12 cellular contexts compared by ENCODE assay signal in genomic region chr1:64891440-64891815, GRCh38.
A peak's percentile ranks its signal among the peaks of the same experiment; 100 is the strongest.
DNase-seq lines count a peak whose midpoint lies in the region; ATAC-seq and TF ChIP-seq lines count a peak whose summit lies in the region.
"Had no signal": no experiment of that assay in that cellular context is flagged by ENCODE, and none has a peak within 500 bp of the region (broad histone marks: within the 10 kb centered on the region; RNA-seq: fewer than 3 reads in every experiment).

No MANE protein-coding gene starts in this region.

- in situ Hi-C loops in Panc1 (cut with HindIII; ENCODE audit: low pct_unique_long_range_greater_than_20kb, low sequenced_read_pairs): no loop called here

- no peaks in the 10 kb centered on the region for H3K9me3 ChIP-seq in CD4-positive, alpha-beta memory T cell (ENCODE audit: control insufficient read depth in 1 of 2, low read length in 2 of 2)
- H3K9me3 ChIP-seq in Panc1 (ENCODE audit: control insufficient read depth, insufficient read depth, low read depth, low read length) (no peaks in the 10 kb centered on the region), endocrine pancreas (ENCODE audit: control insufficient read depth, low read length) (no peaks in the 10 kb centered on the region)
- H3K9me3 ChIP-seq in naive thymus-derived CD4-positive, alpha-beta T cell (ENCODE audit: control insufficient read depth in 2 of 3, low read length in 3 of 3): no peaks in the 10 kb centered on the region
- H3K9me3 ChIP-seq: esophagus muscularis mucosa, MG63 had no signal

- peaks cover 83 to 99% (median 91%) of the 10 kb centered on the region in 4 donors for H3K4me1 Mint-ChIP-seq in CD4-positive, alpha-beta memory T cell
- peaks cover 75 to 99% (median 97%) of the 10 kb centered on the region in 7 donors for H3K4me1 Mint-ChIP-seq in naive thymus-derived CD4-positive, alpha-beta T cell

- H3K27me3 Mint-ChIP-seq in CD4-positive, alpha-beta memory T cell: no peaks in the 10 kb centered on the region
- no peaks in the 10 kb centered on the region for H3K27me3 Mint-ChIP-seq in naive thymus-derived CD4-positive, alpha-beta T cell

- peak overlapping the region; percentile 59 to 83 (median 74) for H3K27ac Mint-ChIP-seq in CD4-positive, alpha-beta memory T cell
- H3K27ac Mint-ChIP-seq in naive thymus-derived CD4-positive, alpha-beta T cell: peak overlapping the region in 8 of 9 donors; percentile 14 to 79 (median 63)

- peak overlapping the region in 7 of 8 donors; percentile 38 to 78 (median 51) for H3K4me3 Mint-ChIP-seq in CD4-positive, alpha-beta memory T cell
- H3K4me3 Mint-ChIP-seq in naive thymus-derived CD4-positive, alpha-beta T cell: peak overlapping the region in 9 of 10 donors; percentile 30 to 73 (median 57)

- no peaks in the 10 kb centered on the region for H3K36me3 ChIP-seq in CD4-positive, alpha-beta memory T cell (ENCODE audit: insufficient read depth, low read length)
- H3K36me3 ChIP-seq in Panc1 (ENCODE audit: control insufficient read depth, insufficient read depth, low read length) (no peaks in the 10 kb centered on the region), endocrine pancreas (ENCODE audit: control insufficient read depth, insufficient read depth, low read length) (no peaks in the 10 kb centered on the region)
- no peaks in the 10 kb centered on the region for H3K36me3 ChIP-seq in naive thymus-derived CD4-positive, alpha-beta T cell (ENCODE audit: control insufficient read depth in 2 of 3, insufficient read depth in 3 of 3, low read length in 3 of 3)
- H3K36me3 ChIP-seq: esophagus muscularis mucosa, MG63 had no signal

- H3K27me3 ChIP-seq in CD4-positive, alpha-beta memory T cell (ENCODE audit: insufficient read depth, low read length): no peaks in the 10 kb centered on the region
- H3K27me3 ChIP-seq in Panc1 (ENCODE audit: control insufficient read depth, insufficient read depth, low read length) (no peaks in the 10 kb centered on the region), endocrine pancreas (ENCODE audit: control insufficient read depth, insufficient read depth, low read length) (no peaks in the 10 kb centered on the region)
- H3K27me3 ChIP-seq in naive thymus-derived CD4-positive, alpha-beta T cell (ENCODE audit: control insufficient read depth in 2 of 2, insufficient read depth in 2 of 2, low read length in 2 of 2): no peaks in the 10 kb centered on the region
- H3K27me3 ChIP-seq: esophagus muscularis mucosa, MG63 had no signal

- H3K36me3 Mint-ChIP-seq in CD4-positive, alpha-beta memory T cell: no peaks in the 10 kb centered on the region
- peaks cover 0 to 4% (median 0%) of the 10 kb centered on the region in 5 donors for H3K36me3 Mint-ChIP-seq in naive thymus-derived CD4-positive, alpha-beta T cell

- peaks cover 98% of the 10 kb centered on the region for H3K4me1 ChIP-seq in CD4-positive, alpha-beta memory T cell (ENCODE audit: insufficient read depth, low read length)
- peaks cover 67% of the 10 kb centered on the region for H3K4me1 ChIP-seq in Panc1 (ENCODE audit: control insufficient read depth, insufficient read depth, low read length)
- H3K4me1 ChIP-seq in endocrine pancreas (ENCODE audit: control insufficient read depth, insufficient read depth, low read length): peaks cover 49% of the 10 kb centered on the region
- H3K4me1 ChIP-seq in naive thymus-derived CD4-positive, alpha-beta T cell (ENCODE audit: control insufficient read depth in 2 of 2, insufficient read depth in 2 of 2, low read length in 2 of 2): peaks cover 61 to 78% of the 10 kb centered on the region in 2 donors

- H3K9ac ChIP-seq in endocrine pancreas (ENCODE audit: control insufficient read depth, insufficient read depth, low read length): no peak overlapping the region

- CTCF ChIA-PET in CD4-positive, alpha-beta memory T cell (lab: Charles Lee; ENCODE audit: partially characterized antibody): no interaction called here
- CTCF ChIA-PET in Panc1 (lab: Charles Lee): no interaction called here
- CTCF ChIA-PET in naive thymus-derived CD4-positive, alpha-beta T cell (lab: Charles Lee): no interaction called here

- ATAC-seq in Panc1: peak; percentile 54
- ATAC-seq in naive thymus-derived CD4-positive, alpha-beta T cell: peak; percentile 51
- no peak for ATAC-seq in HG02840 (IDR thresholded peaks at IDR 0.05; ENCODE audit: low FRiP score, unreplicated experiment)

- TF ChIP-seq CTCF in Panc1 (IDR thresholded peaks at IDR 0.05) (no peak), GM10266 (IDR thresholded peaks at IDR 0.05; ENCODE audit: control insufficient read depth, insufficient read depth, low read depth, missing control alignments) (no peak)

- BruUV-seq in Panc1 (replicated peaks; lab: Mats Ljungman, UMichigan): no TSS peak

- POLR2A ChIA-PET in CD4-positive, alpha-beta memory T cell (lab: Charles Lee; ENCODE audit: partially characterized antibody): interaction anchor here (1.0 to 1.2 kb wide), 2 partner anchors 11 to 15 kb away, joined by 3 read pairs; no protein-coding TSS in a partner anchor
- POLR2A ChIA-PET in Panc1 (lab: Charles Lee): no interaction called here
- POLR2A ChIA-PET in naive thymus-derived CD4-positive, alpha-beta T cell (lab: Charles Lee): no interaction called here

- no peak overlapping the region for H3K4me3 ChIP-seq in CD4-positive, alpha-beta memory T cell (ENCODE audit: low read length in 2 of 2)
- H3K4me3 ChIP-seq in Panc1 (ENCODE audit: low read depth in 2 of 2, low read length in 2 of 2) (no peak overlapping the region), endocrine pancreas (ENCODE audit: control insufficient read depth, insufficient read depth, low read length) (peak overlapping the region; percentile 1)
- H3K4me3 ChIP-seq in naive thymus-derived CD4-positive, alpha-beta T cell (ENCODE audit: low read length): no peak overlapping the region
- H3K4me3 ChIP-seq: esophagus muscularis mucosa, MG63 had no signal

- H3K27ac ChIP-seq in CD4-positive, alpha-beta memory T cell (ENCODE audit: low read depth, low read length): no peak overlapping the region
- H3K27ac ChIP-seq in Panc1 (ENCODE audit: low read length): peak overlapping the region; percentile 67
- H3K27ac ChIP-seq in naive thymus-derived CD4-positive, alpha-beta T cell (ENCODE audit: low read depth, low read length): no peak overlapping the region
- H3K27ac ChIP-seq: esophagus muscularis mucosa had no signal

- DNase-seq in CD4-positive, alpha-beta memory T cell: no peak
- DNase-seq in Panc1 (ENCODE audit: low read depth, low spot score) (no peak), GM10266 (ENCODE audit: extremely low spot score) (no peak), ureter (ENCODE audit: low spot score) (no peak), NCI-H2107 (lab: John Stamatoyannopoulos, UW) (no peak)
- DNase-seq in naive thymus-derived CD4-positive, alpha-beta T cell: peak in 1 of 9 donors; percentile 8
- DNase-seq: activated CD4-positive, CD25-positive, alpha-beta regulatory T cell; anterior cingulate cortex; MG63 had no signal

- peaks cover 0 to 2% (median 0%) of the 10 kb centered on the region in 8 donors for H3K9me3 Mint-ChIP-seq in CD4-positive, alpha-beta memory T cell
- H3K9me3 Mint-ChIP-seq in naive thymus-derived CD4-positive, alpha-beta T cell: no peaks in the 10 kb centered on the region

- intact Hi-C loops in CD4-positive, alpha-beta memory T cell (cut with micrococcal nuclease): loop anchor here (1.0 kb wide), 2 partner anchors 8 to 14 kb away; no protein-coding TSS in a partner anchor
- intact Hi-C loops in Panc1 (cut with micrococcal nuclease; ENCODE audit: unreplicated experiment): loop anchor here (10.0 kb wide), 1 partner anchor 143 kb away; no protein-coding TSS in a partner anchor
- intact Hi-C loops in naive thymus-derived CD4-positive, alpha-beta T cell (cut with micrococcal nuclease): loop anchor here in 1 of 2 donors (5.0 kb wide), 2 partner anchors 36 to 76 kb away; partner anchors contain the start of gene JAK1
